ENCODE assay signal across 29 cellular contexts in the genomic region with DNA sequence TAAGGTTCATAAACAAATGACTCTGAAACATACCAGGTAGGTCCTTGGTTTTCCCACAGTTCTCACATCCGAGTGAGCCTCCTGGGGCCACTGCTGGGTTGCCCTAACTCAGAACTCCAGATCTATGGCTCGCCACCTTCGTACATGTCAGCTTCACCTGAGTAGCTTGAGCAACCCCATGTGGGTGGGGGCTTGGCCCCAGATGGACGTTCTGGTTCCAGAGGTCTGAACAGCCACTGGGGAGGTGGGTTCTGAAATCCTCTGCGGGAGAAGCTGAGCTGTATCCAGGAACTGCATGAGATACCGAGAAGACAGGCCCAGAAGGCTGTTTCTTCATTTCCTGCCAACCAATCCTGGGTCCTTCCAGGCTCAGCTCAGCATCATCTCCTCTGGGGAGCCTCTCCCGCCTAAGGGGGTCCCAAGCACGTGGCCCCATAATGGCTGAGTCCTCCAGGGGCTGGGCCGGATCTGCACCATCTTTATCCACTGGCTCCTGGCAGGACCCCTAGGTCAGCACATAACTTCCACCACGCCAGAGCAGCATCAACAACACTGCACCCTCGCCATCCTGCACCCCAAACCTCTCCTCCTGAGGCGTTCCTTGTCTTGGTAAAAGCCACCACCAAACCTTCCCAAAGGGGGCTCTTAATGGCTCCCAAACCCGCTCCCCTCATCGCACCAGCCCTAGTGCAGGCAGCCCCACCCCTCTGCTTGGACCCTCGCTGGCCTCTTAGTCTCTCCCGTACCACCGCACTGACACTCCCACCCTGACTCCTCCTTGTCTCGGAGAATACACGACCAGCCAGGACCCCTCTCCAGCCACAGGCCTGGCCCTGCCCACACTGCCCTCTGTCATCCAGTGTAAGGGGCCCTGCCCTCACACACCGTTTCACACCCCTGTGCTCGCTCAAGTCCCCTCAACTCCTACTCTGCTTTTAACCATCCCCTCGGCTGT. TPM values are rescaled to one million over a fixed set of nuclear protein-coding genes. Genes with fewer than 3 reads are reported as not detected.
DNase-seq lines count a peak whose midpoint lies in the region; ATAC-seq and TF ChIP-seq lines count a peak whose summit lies in the region.
"Had no signal": no experiment of that assay in that cellular context is flagged by ENCODE, and none has a peak within 500 bp of the region (broad histone marks: within the 10 kb centered on the region; RNA-seq: fewer than 3 reads in every experiment).

No MANE protein-coding gene starts in this region.

- no peak for ATAC-seq in activated naive CD4-positive, alpha-beta T cell treated with anti-CD3 and anti-CD28 coated beads, Interleukin-2, amount 50 U/mL, for 72 hours
- no peak for ATAC-seq in activated T-helper 17 cell treated with anti-CD3 and anti-CD28 coated beads, Interleukin-2, amount 50 U/mL, for 72 hours (replicated peaks)
- ATAC-seq: activated CD4-positive, CD25-positive, alpha-beta regulatory T cell treated with anti-CD3 and anti-CD28 coated beads, Interleukin-2, amount 50 U/mL, for 24 hours; activated CD8-positive, alpha-beta memory T cell treated with anti-CD3 and anti-CD28 coated beads, Interleukin-2, amount 10 ng/mL, durations not matched to agents 7 days and 5 days; activated T-cell treated with anti-CD3 and anti-CD28 coated beads, Interleukin-2, amount 50 U/mL, for 4 hours; CD8-positive, alpha-beta T cell; left colon; psoas muscle; T-helper 17 cell had no signal

- H3K4me3 Mint-ChIP-seq in activated T-helper 17 cell treated with anti-CD3 and anti-CD28 coated beads, Interleukin-2, amount 50 U/mL, for 72 hours = no peak overlapping the region
- H3K4me3 Mint-ChIP-seq: activated CD8-positive, alpha-beta memory T cell treated with anti-CD3 and anti-CD28 coated beads, Interleukin-2, amount 10 ng/mL, durations not matched to agents 7 days and 5 days; activated T-cell treated with anti-CD3 and anti-CD28 coated beads, Interleukin-2, amount 50 U/mL, for 4 hours; CD8-positive, alpha-beta T cell; stimulated activated naive CD8-positive, alpha-beta T cell treated with anti-CD3 and anti-CD28 coated beads, Interleukin-15, Interleukin-2, amounts not matched to agents 100 ng/mL and 50 ng/mL, for 24 hours; T-helper 17 cell had no signal

- H3K36me3 Mint-ChIP-seq in activated naive CD4-positive, alpha-beta T cell treated with anti-CD3 and anti-CD28 coated beads, Interleukin-2, amount 50 U/mL, for 72 hours = no peaks in the 10 kb centered on the region
- no peaks in the 10 kb centered on the region for H3K36me3 Mint-ChIP-seq in activated T-helper 17 cell treated with anti-CD3 and anti-CD28 coated beads, Interleukin-2, amount 50 U/mL, for 72 hours (ENCODE audit: low read depth)
- H3K36me3 Mint-ChIP-seq: activated CD8-positive, alpha-beta memory T cell treated with anti-CD3 and anti-CD28 coated beads, Interleukin-2, amount 10 ng/mL, durations not matched to agents 7 days and 5 days; CD8-positive, alpha-beta T cell; naive B cell had no signal

- H3K27me3 Mint-ChIP-seq in activated T-helper 17 cell treated with anti-CD3 and anti-CD28 coated beads, Interleukin-2, amount 50 U/mL, for 72 hours = peaks cover 21% of the 10 kb centered on the region

- H3K27me3 ChIP-seq in liver (ENCODE audit: control insufficient read depth in 4 of 4, insufficient read depth in 4 of 4, low read length in 3 of 4) (no peaks in the 10 kb centered on the region), sigmoid colon (peaks cover 0 to 5% (median 0%) of the 10 kb centered on the region in 3 donors)
- H3K27me3 ChIP-seq: thyroid gland, uterus had no signal

- WGBS in liver = 83% methylated on average over 22 of the region's 22 CpGs
- WGBS in sigmoid colon, 2 donors = 90 to 92% methylated on average over 22 of the region's 22 CpGs

- no peak for TF ChIP-seq EP300 in sigmoid colon (IDR thresholded peaks at IDR 0.05)

- H3K9ac ChIP-seq in liver (ENCODE audit: low read depth in 1 of 2, low read length in 2 of 2) = peak overlapping the region in 1 of 2 donors; percentile 89

- peak overlapping the region; percentile 56 to 57 for H3K27ac Mint-ChIP-seq in activated naive CD4-positive, alpha-beta T cell treated with anti-CD3 and anti-CD28 coated beads, Interleukin-2, amount 50 U/mL, for 72 hours
- peak overlapping the region; percentile 12 for H3K27ac Mint-ChIP-seq in activated T-helper 17 cell treated with anti-CD3 and anti-CD28 coated beads, Interleukin-2, amount 50 U/mL, for 72 hours
- H3K27ac Mint-ChIP-seq: activated CD8-positive, alpha-beta memory T cell treated with anti-CD3 and anti-CD28 coated beads, Interleukin-2, amount 10 ng/mL, durations not matched to agents 7 days and 5 days; CD8-positive, alpha-beta T cell; stimulated activated naive CD8-positive, alpha-beta T cell treated with anti-CD3 and anti-CD28 coated beads, Interleukin-15, Interleukin-2, amounts not matched to agents 100 ng/mL and 50 ng/mL, for 24 hours; T-helper 17 cell had no signal

- no peak for TF ChIP-seq CTCF in liver (IDR thresholded peaks at IDR 0.05; ENCODE audit: low read depth, low read length, missing input control)
- TF ChIP-seq CTCF in sigmoid colon (IDR thresholded peaks at IDR 0.05) = no peak

- peaks cover 5% of the 10 kb centered on the region for H3K4me1 Mint-ChIP-seq in activated T-helper 17 cell treated with anti-CD3 and anti-CD28 coated beads, Interleukin-2, amount 50 U/mL, for 72 hours
- H3K4me1 Mint-ChIP-seq: activated CD8-positive, alpha-beta memory T cell treated with anti-CD3 and anti-CD28 coated beads, Interleukin-2, amount 10 ng/mL, durations not matched to agents 7 days and 5 days had no signal

- intact Hi-C loops in sigmoid colon (cut with DNase I) = no loop called here

- no peak for DNase-seq in activated naive CD4-positive, alpha-beta T cell treated with anti-CD3 and anti-CD28 coated beads, Interleukin-2, amount 50 U/mL, for 72 hours (ENCODE audit: low spot score in 2 of 2)
- DNase-seq in activated naive CD4-positive, alpha-beta T cell (lab: John Stamatoyannopoulos, UW) = no peak
- DNase-seq in sigmoid colon = peak; percentile 57
- DNase-seq in iPS-NIHi7 (ENCODE audit: extremely low spot score) = no peak
- DNase-seq in DMS 273 treated with DMSO at 0.1 percent for 48 hours (lab: John Stamatoyannopoulos, UW) = no peak
- DNase-seq in stimulated activated CD8-positive, alpha-beta memory T cell treated with anti-CD3 and anti-CD28 coated beads, Interleukin-4, amount 100 ng/mL, for 48 hours = no peak
- DNase-seq: activated CD4-positive, alpha-beta T cell treated with anti-CD3 and anti-CD28 coated beads, Interleukin-2, amount 50 U/mL, for 4 hours; activated CD8-positive, alpha-beta memory T cell treated with anti-CD3 and anti-CD28 coated beads, Interleukin-2, amount 10 ng/mL, durations not matched to agents 7 days and 5 days; activated naive CD4-positive, alpha-beta T cell treated with anti-CD3 and anti-CD28 coated beads, Interleukin-2, amount 50 U/mL, for 16 hours; activated T-cell treated with anti-CD3 and anti-CD28 coated beads, Interleukin-2, amount 50 U/mL, for 4 hours; amygdala; CD8-positive, alpha-beta T cell; foreskin melanocyte; left colon; naive B cell; NCI-H1930; NCI-H2171 treated with DMSO at 0.1 percent for 48 hours; NCI-H510A; nucleus accumbens; RPMI8226; T-helper 17 cell; thyroid gland; uterus had no signal

- H3K36me3 ChIP-seq in liver (ENCODE audit: control insufficient read depth in 4 of 4, insufficient read depth in 3 of 4, low read depth in 1 of 4, low read length in 3 of 4) = no peaks in the 10 kb centered on the region
- no peaks in the 10 kb centered on the region for H3K36me3 ChIP-seq in sigmoid colon
- H3K36me3 ChIP-seq: thyroid gland, uterus had no signal

- no peak for TF ChIP-seq POLR2A in sigmoid colon (IDR thresholded peaks at IDR 0.05)

- peaks cover 31 to 95% (median 69%) of the 10 kb centered on the region in 4 donors for H3K4me1 ChIP-seq in liver (ENCODE audit: control insufficient read depth in 4 of 4, insufficient read depth in 4 of 4, low read length in 3 of 4)
- H3K4me1 ChIP-seq in sigmoid colon = no peaks in the 10 kb centered on the region
- H3K4me1 ChIP-seq: uterus had no signal

- TF ChIP-seq RAD21 in liver (IDR thresholded peaks at IDR 0.05) = no peak

- H3K9me3 ChIP-seq in liver (ENCODE audit: control insufficient read depth in 4 of 4, low read length in 3 of 4) (no peaks in the 10 kb centered on the region), sigmoid colon (peaks cover 0 to 2% (median 0%) of the 10 kb centered on the region in 4 donors)
- H3K9me3 ChIP-seq: psoas muscle, thyroid gland, uterus had no signal

- H3K27ac ChIP-seq in liver (ENCODE audit: low read depth in 1 of 2, low read length in 2 of 2) (peak overlapping the region; percentile 81 to 91), sigmoid colon (no peak overlapping the region)
- H3K27ac ChIP-seq: HL-60, thyroid gland had no signal

- H3K4me3 ChIP-seq in liver (ENCODE audit: low read depth in 1 of 3, low read length in 3 of 3) (no peak overlapping the region), sigmoid colon (no peak overlapping the region)
- H3K4me3 ChIP-seq: psoas muscle, thyroid gland, uterus had no signal

- H3K9me3 Mint-ChIP-seq in activated naive CD4-positive, alpha-beta T cell treated with anti-CD3 and anti-CD28 coated beads, Interleukin-2, amount 50 U/mL, for 72 hours = no peaks in the 10 kb centered on the region
- H3K9me3 Mint-ChIP-seq in activated T-helper 17 cell treated with anti-CD3 and anti-CD28 coated beads, Interleukin-2, amount 50 U/mL, for 72 hours = no peaks in the 10 kb centered on the region
- H3K9me3 Mint-ChIP-seq: activated T-cell treated with anti-CD3 and anti-CD28 coated beads, Interleukin-2, amount 50 U/mL, for 4 hours; CD8-positive, alpha-beta T cell; stimulated activated naive CD8-positive, alpha-beta T cell treated with anti-CD3 and anti-CD28 coated beads, Interleukin-15, Interleukin-2, amounts not matched to agents 100 ng/mL and 50 ng/mL, for 24 hours had no signal

TF ChIP-seq in liver, 16 proteins besides CTCF, POLR2A, EP300 and RAD21 (continues in another document):
- TF ChIP-seq TAF1 (conservative IDR thresholded peaks at IDR 0.05) (no peak), YY1 (IDR thresholded peaks at IDR 0.05) (no peak), EGR1 (IDR thresholded peaks at IDR 0.05; ENCODE audit: low read depth in 2 of 2) (no peak), JUND (IDR thresholded peaks at IDR 0.05) (no peak), RXRA (IDR thresholded peaks at IDR 0.05) (no peak), HNF4G (IDR thresholded peaks at IDR 0.05) (no peak)
- TF ChIP-seq, protein P1, sequence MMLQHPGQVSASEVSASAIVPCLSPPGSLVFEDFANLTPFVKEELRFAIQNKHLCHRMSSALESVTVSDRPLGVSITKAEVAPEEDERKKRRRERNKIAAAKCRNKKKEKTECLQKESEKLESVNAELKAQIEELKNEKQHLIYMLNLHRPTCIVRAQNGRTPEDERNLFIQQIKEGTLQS (IDR thresholded peaks at IDR 0.05) = no peak

RNA-seq across cellular contexts. Expression of a gene that starts 39.8 kb away (rescaled TPM):
- 1 to 10 TPM in 1 of 2 donors, under 1 TPM in 1; 0.61 to 2.1 TPM for total RNA-seq in activated naive CD4-positive, alpha-beta T cell treated with anti-CD3 and anti-CD28 coated beads, Interleukin-2, amount 50 U/mL, for 72 hours
- total RNA-seq in activated T-helper 17 cell treated with anti-CD3 and anti-CD28 coated beads, Interleukin-2, amount 50 U/mL, for 72 hours = 1 to 10 TPM in 1 of 2 donors, under 1 TPM in 1; 0.56 to 1.3 TPM
- total RNA-seq in liver (100 to 1,000 TPM; 124 to 398 TPM), sigmoid colon (1 to 10 TPM; 2.9 to 8.9 (median 5.2) TPM)
- polyA plus RNA-seq in liver (100 to 1,000 TPM in 1 of 2 donors, 10 to 100 TPM in 1; 94.8 to 212 TPM), sigmoid colon (10 to 100 TPM in 1 of 3 donors, 1 to 10 TPM in 2; 4.2 to 10.3 (median 7.2) TPM)

Comparison
In these comparisons a context has a peak if more than half of its experiments do, and no peak if none do; other contexts are left out.
1. H3K27ac ChIP-seq: peak in liver (2 of 2); none in sigmoid colon (0 of 4).
2. RNA of a gene that starts 39.8 kb away (total RNA-seq): 124 to 398 TPM in liver; 2.9 to 8.9 TPM in sigmoid colon, 0.61 to 2.1 TPM in activated naive CD4-positive, alpha-beta T cell treated with anti-CD3 and anti-CD28 coated beads, Interleukin-2, amount 50 U/mL, for 72 hours and 0.56 to 1.3 TPM in activated T-helper 17 cell treated with anti-CD3 and anti-CD28 coated beads, Interleukin-2, amount 50 U/mL, for 72 hours; every median in the first group is over 10 times any median in the second.